In the genomic region with DNA sequence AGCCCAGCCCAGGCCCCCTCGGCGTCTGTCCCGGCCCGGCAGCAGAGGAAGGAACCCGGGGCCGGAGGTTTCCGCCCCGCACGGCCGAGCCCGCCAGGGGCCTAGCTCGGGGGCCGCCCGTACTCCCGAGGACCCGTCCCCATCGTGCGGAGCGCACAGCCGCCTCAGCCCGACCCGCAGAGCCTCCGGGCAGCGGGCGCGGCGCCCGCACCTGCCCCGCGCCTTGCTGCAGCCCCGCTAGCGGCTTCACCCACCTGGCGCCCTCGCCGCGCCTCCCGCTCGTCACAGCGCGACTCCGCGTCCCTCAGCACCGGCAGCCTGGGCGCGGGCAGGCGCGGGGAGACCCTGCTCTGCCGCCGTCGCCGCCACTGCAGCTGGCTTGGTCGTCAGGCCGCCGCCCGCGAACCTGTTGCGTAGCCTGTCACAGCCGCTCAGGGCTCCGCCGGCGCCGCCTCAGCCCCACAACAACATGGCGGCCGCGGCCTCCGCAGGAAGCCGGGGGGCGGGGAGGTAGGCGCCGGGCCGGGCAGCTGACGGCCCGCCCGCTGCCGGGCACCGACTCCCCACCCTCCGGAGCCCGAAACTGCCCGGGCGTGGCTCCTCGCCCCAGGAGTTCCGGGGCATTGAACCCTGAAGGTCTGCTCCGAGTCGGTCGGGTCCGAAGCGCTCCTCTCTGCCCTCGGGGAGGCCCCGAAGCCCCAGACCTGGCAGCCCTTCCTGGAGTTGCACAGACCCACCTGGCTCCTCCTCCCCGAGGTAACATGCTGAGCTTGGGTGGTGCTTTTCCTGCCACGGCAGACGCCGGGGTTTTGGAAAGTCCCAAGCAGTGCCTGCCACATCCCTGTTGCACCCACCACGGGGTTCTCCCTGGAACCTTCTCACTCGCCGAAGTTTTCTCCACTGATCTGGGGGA, we compare ENCODE assay signal across 8 cellular contexts. TPM values are rescaled to one million over a fixed set of nuclear protein-coding genes. Genes with fewer than 3 reads are reported as not detected.
DNase-seq lines count a peak whose midpoint lies in the region; ATAC-seq and TF ChIP-seq lines count a peak whose summit lies in the region.

A gene (minus strand): TSS at position 487 of the 913 bp plus-strand sequence. CDS start 32,454 bp downstream, outside the sequence.

- H3K4me1 Mint-ChIP-seq in chondrocyte (ENCODE audit: low read depth), result peaks cover 29% of the 10 kb centered on the region

- ATAC-seq in GM18867 (IDR thresholded peaks at IDR 0.05; ENCODE audit: unreplicated experiment) (peak; percentile 79), HG03095 (IDR thresholded peaks at IDR 0.05; ENCODE audit: unreplicated experiment) (peak; percentile 63)

- H3K4me3 Mint-ChIP-seq in chondrocyte (ENCODE audit: unreplicated experiment), result peak within 1 kb of the TSS; percentile 78

- DNase-seq in AG08395 (ENCODE audit: low spot score) (peak; percentile 81), NCI-H226 (peak; percentile 72), chondrocyte (ENCODE audit: low spot score) (no peak), kidney glomerular epithelial cell (lab: John Stamatoyannopoulos, UW) (peak; percentile 30)
- peak; percentile 64 to 70 for DNase-seq in activated CD4-positive, alpha-beta T cell treated with anti-CD3 and anti-CD28 coated beads for 24 hours (ENCODE audit: low read depth in 2 of 2)
- peak; percentile 41 to 62 for DNase-seq in stimulated activated CD4-positive, alpha-beta T cell treated with anti-CD3 and anti-CD28 coated beads, Interleukin-1b, Interleukin-23, amount 100 ng/mL, for 1 hour (ENCODE audit: low read depth in 2 of 2)

- peak within 1 kb of the TSS; percentile 87 for H3K27ac Mint-ChIP-seq in chondrocyte (ENCODE audit: unreplicated experiment)

- no peaks in the 10 kb centered on the region for H3K9me3 Mint-ChIP-seq in chondrocyte (ENCODE audit: low read depth)

- peaks cover 2% of the 10 kb centered on the region for H3K36me3 Mint-ChIP-seq in chondrocyte (ENCODE audit: low read depth)

- peak; percentile 8 for TF ChIP-seq CTCF in chondrocyte (IDR thresholded peaks at IDR 0.05)

- H3K27me3 Mint-ChIP-seq in chondrocyte (ENCODE audit: low read depth), result no peaks in the 10 kb centered on the region

RNA-seq across cellular contexts. Expression of the gene that starts here (rescaled TPM):
- 26.6 to 30.2 TPM (median 28.6 TPM) in 3 replicates for total RNA-seq in chondrocyte
